Comparison of ENCODE assay signal across 8 cellular contexts in genomic region chr6:16318538-16318937, GRCh38.
DNase-seq lines count a peak whose midpoint lies in the region; ATAC-seq and TF ChIP-seq lines count a peak whose summit lies in the region.

No MANE protein-coding gene starts in this region.

- intact Hi-C loops in lower lobe of right lung (cut with DNase I), result no loop called here

- H3K4me3 ChIP-seq in fibroblast of pulmonary artery (replicated peaks; ENCODE audit: low read depth, low read length) (no peak overlapping the region), lower lobe of right lung (no peak overlapping the region)

- H3K36me3 ChIP-seq in lower lobe of right lung, result peaks cover 7% of the 10 kb centered on the region

- no peak for ATAC-seq in lower lobe of right lung
- ATAC-seq in GM21619 (IDR thresholded peaks at IDR 0.05; ENCODE audit: unreplicated experiment), result no peak
- no peak for ATAC-seq in HG03439 (IDR thresholded peaks at IDR 0.05; ENCODE audit: unreplicated experiment)

- no peaks in the 10 kb centered on the region for H3K27me3 ChIP-seq in lower lobe of right lung (ENCODE audit: low read depth)

- DNase-seq in GM04504 (ENCODE audit: low read depth) (peak; percentile 85), activated T-cell treated with anti-CD3 and anti-CD28 coated beads for 48 hours (ENCODE audit: low read depth) (peak; percentile 18), fibroblast of pulmonary artery (ENCODE audit: low read depth) (peak; percentile 48), lower lobe of right lung (no peak), NCI-H1436 (lab: John Stamatoyannopoulos, UW) (no peak)
- DNase-seq in stimulated activated CD4-positive, alpha-beta T cell treated with anti-CD3 and anti-CD28 coated beads, Interleukin-1b, Interleukin-23, amount 100 ng/mL, for 48 hours, result peak; percentile 52

- no peak for TF ChIP-seq CTCF in fibroblast of pulmonary artery (IDR thresholded peaks at IDR 0.05; ENCODE audit: low read length, missing control alignments)
- no peak for TF ChIP-seq CTCF in lower lobe of right lung (IDR thresholded peaks at IDR 0.05)

- peaks cover 53% of the 10 kb centered on the region for H3K4me1 ChIP-seq in lower lobe of right lung

- no peaks in the 10 kb centered on the region for H3K9me3 ChIP-seq in lower lobe of right lung

- no peak overlapping the region for H3K27ac ChIP-seq in lower lobe of right lung

Comparison
In these comparisons a context has a peak if more than half of its experiments do, and no peak if none do; other contexts are left out.
1. DNase-seq: peak in GM04504 (single experiment), activated T-cell treated with anti-CD3 and anti-CD28 coated beads for 48 hours (single experiment), fibroblast of pulmonary artery (single experiment) and stimulated activated CD4-positive, alpha-beta T cell treated with anti-CD3 and anti-CD28 coated beads, Interleukin-1b, Interleukin-23, amount 100 ng/mL, for 48 hours (single experiment); none in lower lobe of right lung (single experiment) and NCI-H1436 (single experiment).